ENCODE assay signal across 28 cellular contexts in the genomic region with DNA sequence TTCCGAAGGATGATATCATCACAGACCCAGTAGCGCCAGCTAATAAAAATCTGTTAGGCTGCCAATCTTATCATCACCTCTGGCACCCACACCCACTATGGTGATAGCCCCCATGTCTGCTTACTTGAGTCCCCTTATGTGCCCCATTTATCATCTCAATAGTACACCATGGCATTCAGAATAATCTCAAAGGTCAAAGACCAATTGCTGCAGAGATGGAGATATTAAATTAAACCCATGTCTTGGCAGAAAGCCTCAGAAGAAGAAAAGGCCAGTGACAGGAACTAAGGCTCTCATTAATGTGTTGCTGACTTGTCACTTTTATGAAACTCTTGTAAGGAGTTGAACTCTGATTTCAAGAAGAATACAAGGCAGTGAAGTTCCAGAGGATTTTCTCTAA. TPM values are rescaled to one million over a fixed set of nuclear protein-coding genes. Genes with fewer than 3 reads are reported as not detected.
"Had no signal": no experiment of that assay in that cellular context is flagged by ENCODE, and none has a peak within 500 bp of the region (broad histone marks: within the 10 kb centered on the region; RNA-seq: fewer than 3 reads in every experiment).

No MANE protein-coding gene starts in this region.

- H3K36me3 Mint-ChIP-seq: activated naive CD4-positive, alpha-beta T cell treated with anti-CD3 and anti-CD28 coated beads, Interleukin-2, amount 50 U/mL, for 24 hours; activated naive CD8-positive, alpha-beta T cell treated with anti-CD3 and anti-CD28 coated beads for 36 hours had no signal

- H3K4me1 Mint-ChIP-seq: activated CD4-positive, alpha-beta memory T cell treated with anti-CD3 and anti-CD28 coated beads, Interleukin-2, amount 10 ng/mL, durations not matched to agents 7 days and 5 days; activated CD4-positive, alpha-beta T cell treated with anti-CD3 and anti-CD28 coated beads for 36 hours; activated CD4-positive, alpha-beta T cell treated with anti-CD3 and anti-CD28 coated beads, Interleukin-2, amount 10 ng/mL, durations not matched to agents 24 days and 14 days; activated naive CD4-positive, alpha-beta T cell treated with anti-CD3 and anti-CD28 coated beads, Interleukin-2, amount 50 U/mL, for 24 hours; activated naive CD8-positive, alpha-beta T cell treated with anti-CD3 and anti-CD28 coated beads for 36 hours; activated naive CD8-positive, alpha-beta T cell treated with anti-CD3 and anti-CD28 coated beads, Interleukin-2, amount 50 U/mL, for 24 hours had no signal

- ATAC-seq: activated CD4-positive, alpha-beta T cell treated with anti-CD3 and anti-CD28 coated beads for 36 hours; activated naive CD8-positive, alpha-beta T cell treated with anti-CD3 and anti-CD28 coated beads, Interleukin-2, amount 50 U/mL, for 24 hours; activated T-cell treated with anti-CD3 and anti-CD28 coated beads, Interleukin-2, amount 50 U/mL, for 4 hours; body of pancreas; effector memory CD8-positive, alpha-beta T cell; foreskin keratinocyte; gastrocnemius medialis; heart left ventricle had no signal

- H3K27ac Mint-ChIP-seq: activated CD4-positive, alpha-beta memory T cell treated with anti-CD3 and anti-CD28 coated beads, Interleukin-2, amount 10 ng/mL, durations not matched to agents 7 days and 5 days; activated CD4-positive, alpha-beta T cell treated with anti-CD3 and anti-CD28 coated beads for 36 hours; activated CD4-positive, alpha-beta T cell treated with anti-CD3 and anti-CD28 coated beads, Interleukin-2, amount 10 ng/mL, durations not matched to agents 24 days and 14 days; activated naive CD4-positive, alpha-beta T cell treated with anti-CD3 and anti-CD28 coated beads for 36 hours; activated naive CD4-positive, alpha-beta T cell treated with anti-CD3 and anti-CD28 coated beads, Interleukin-2, amount 50 U/mL, for 24 hours; activated naive CD8-positive, alpha-beta T cell treated with anti-CD3 and anti-CD28 coated beads for 36 hours; activated naive CD8-positive, alpha-beta T cell treated with anti-CD3 and anti-CD28 coated beads, Interleukin-2, amount 50 U/mL, for 24 hours; activated T-helper 2 cell treated with anti-CD3 and anti-CD28 coated beads, Interferon-gamma antibody, Interleukin-2, Interleukin-4, amounts not matched to agents 10 μg/mL and 5 μg/mL and 100 μg/mL, durations not matched to agents 14 hours and 24 hours and 36 hours; effector memory CD8-positive, alpha-beta T cell had no signal

- H3K4me3 Mint-ChIP-seq: activated CD4-positive, alpha-beta memory T cell treated with anti-CD3 and anti-CD28 coated beads, Interleukin-2, amount 10 ng/mL, durations not matched to agents 7 days and 5 days; activated CD4-positive, alpha-beta T cell treated with anti-CD3 and anti-CD28 coated beads for 36 hours; activated CD4-positive, alpha-beta T cell treated with anti-CD3 and anti-CD28 coated beads, Interleukin-2, amount 10 ng/mL, durations not matched to agents 24 days and 14 days; activated naive CD4-positive, alpha-beta T cell treated with anti-CD3 and anti-CD28 coated beads for 36 hours; activated naive CD4-positive, alpha-beta T cell treated with anti-CD3 and anti-CD28 coated beads, Interleukin-2, amount 50 U/mL, for 24 hours; activated naive CD8-positive, alpha-beta T cell treated with anti-CD3 and anti-CD28 coated beads for 36 hours; activated naive CD8-positive, alpha-beta T cell treated with anti-CD3 and anti-CD28 coated beads, Interleukin-2, amount 50 U/mL, for 24 hours; activated T-cell treated with anti-CD3 and anti-CD28 coated beads, Interleukin-2, amount 50 U/mL, for 4 hours; effector memory CD8-positive, alpha-beta T cell had no signal

- H3K27me3 Mint-ChIP-seq: activated naive CD4-positive, alpha-beta T cell treated with anti-CD3 and anti-CD28 coated beads, Interleukin-2, amount 50 U/mL, for 24 hours; effector memory CD8-positive, alpha-beta T cell had no signal

- H3K9me3 Mint-ChIP-seq: activated CD4-positive, alpha-beta memory T cell treated with anti-CD3 and anti-CD28 coated beads, Interleukin-2, amount 10 ng/mL, durations not matched to agents 7 days and 5 days; activated CD4-positive, alpha-beta T cell treated with anti-CD3 and anti-CD28 coated beads, Interleukin-2, amount 10 ng/mL, durations not matched to agents 24 days and 14 days; activated naive CD4-positive, alpha-beta T cell treated with anti-CD3 and anti-CD28 coated beads for 36 hours; activated naive CD4-positive, alpha-beta T cell treated with anti-CD3 and anti-CD28 coated beads, Interleukin-2, amount 50 U/mL, for 24 hours; activated naive CD8-positive, alpha-beta T cell treated with anti-CD3 and anti-CD28 coated beads for 36 hours; activated naive CD8-positive, alpha-beta T cell treated with anti-CD3 and anti-CD28 coated beads, Interleukin-2, amount 50 U/mL, for 24 hours; activated T-cell treated with anti-CD3 and anti-CD28 coated beads, Interleukin-2, amount 50 U/mL, for 4 hours; activated T-helper 2 cell treated with anti-CD3 and anti-CD28 coated beads, Interferon-gamma antibody, Interleukin-2, Interleukin-4, amounts not matched to agents 10 μg/mL and 5 μg/mL and 100 μg/mL, durations not matched to agents 14 hours and 24 hours and 36 hours; effector memory CD8-positive, alpha-beta T cell had no signal

- DNase-seq: activated CD4-positive, alpha-beta memory T cell treated with anti-CD3 and anti-CD28 coated beads, Interleukin-2, amount 10 ng/mL, durations not matched to agents 7 days and 5 days; activated CD4-positive, alpha-beta T cell treated with anti-CD3 and anti-CD28 coated beads for 36 hours; activated CD4-positive, alpha-beta T cell treated with anti-CD3 and anti-CD28 coated beads, Interleukin-2, amount 10 ng/mL, durations not matched to agents 24 days and 14 days; activated CD4-positive, CD25-positive, alpha-beta regulatory T cell; activated CD4-positive, CD25-positive, alpha-beta regulatory T cell treated with anti-CD3 and anti-CD28 coated beads, Interleukin-2, amount 50 U/mL, for 72 hours; activated effector memory CD4-positive, alpha-beta T cell treated with anti-CD3 and anti-CD28 coated beads, Interleukin-2, amount 50 U/mL, for 16 hours; activated naive CD4-positive, alpha-beta T cell treated with anti-CD3 and anti-CD28 coated beads for 36 hours; activated naive CD8-positive, alpha-beta T cell treated with anti-CD3 and anti-CD28 coated beads for 36 hours; activated naive CD8-positive, alpha-beta T cell treated with anti-CD3 and anti-CD28 coated beads, Interleukin-2, amount 50 U/mL, for 24 hours; activated T-cell treated with anti-CD3 and anti-CD28 coated beads, Interleukin-2, amount 50 U/mL, for 4 hours; adrenal gland; amygdala; aorta; body of pancreas; caudate nucleus; cortex of kidney; dermis blood vessel endothelial cell; effector CD4-positive, alpha-beta T cell; effector memory CD8-positive, alpha-beta T cell; erythroblast; foreskin keratinocyte; gastrocnemius medialis; glutamatergic neuron; heart left ventricle; T-helper 2 cell had no signal

RNA-seq across cellular contexts. Expression of a gene that starts 32.8 kb away (rescaled TPM):
- total RNA-seq: activated CD4-positive, alpha-beta memory T cell treated with anti-CD3 and anti-CD28 coated beads, Interleukin-2, amount 10 ng/mL, durations not matched to agents 7 days and 5 days; activated CD4-positive, alpha-beta T cell treated with anti-CD3 and anti-CD28 coated beads for 36 hours; activated CD4-positive, alpha-beta T cell treated with anti-CD3 and anti-CD28 coated beads, Interleukin-2, amount 10 ng/mL, durations not matched to agents 24 days and 14 days; activated naive CD4-positive, alpha-beta T cell treated with anti-CD3 and anti-CD28 coated beads for 36 hours; activated naive CD8-positive, alpha-beta T cell treated with anti-CD3 and anti-CD28 coated beads for 36 hours; activated T-cell treated with anti-CD3 and anti-CD28 coated beads, Interleukin-2, amount 50 U/mL, for 4 hours; activated T-helper 2 cell treated with anti-CD3 and anti-CD28 coated beads, Interferon-gamma antibody, Interleukin-2, Interleukin-4, amounts not matched to agents 10 μg/mL and 5 μg/mL and 100 μg/mL, durations not matched to agents 14 hours and 24 hours and 36 hours; body of pancreas; chondrocyte; dermis blood vessel endothelial cell; foreskin keratinocyte; gastrocnemius medialis had no signal
